17 cellular contexts compared by ENCODE assay signal in genomic region chr7:144820557-144820956, GRCh38. TPM values are rescaled to one million over a fixed set of nuclear protein-coding genes. Genes with fewer than 3 reads are reported as not detected.
DNase-seq lines count a peak whose midpoint lies in the region; ATAC-seq and TF ChIP-seq lines count a peak whose summit lies in the region.
"Had no signal": no experiment of that assay in that cellular context is flagged by ENCODE, and none has a peak within 500 bp of the region (broad histone marks: within the 10 kb centered on the region; RNA-seq: fewer than 3 reads in every experiment).

No MANE protein-coding gene starts in this region.

- CTCF ChIA-PET in CD4-positive, alpha-beta memory T cell (lab: Charles Lee; ENCODE audit: partially characterized antibody): interaction anchor here (1.1 to 8.6 kb wide), 4 partner anchors 8 to 32 kb away, joined by 3 to 83 read pairs (median 7); partner anchors contain the start of gene TPK1
- CTCF ChIA-PET in T-cell (lab: Charles Lee): interaction anchor here in 1 of 2 donors (1.2 kb wide), 1 partner anchor 12 kb away, joined by 3 read pairs; no protein-coding TSS in a partner anchor

- intact Hi-C loops in CD4-positive, alpha-beta memory T cell (cut with micrococcal nuclease): no loop called here

- TF ChIP-seq CTCF in gastroesophageal sphincter (IDR thresholded peaks at IDR 0.05): no peak

- H3K9me3 ChIP-seq in CD4-positive, alpha-beta memory T cell (ENCODE audit: control insufficient read depth in 1 of 2, low read length in 2 of 2): no peaks in the 10 kb centered on the region
- H3K9me3 ChIP-seq in gastroesophageal sphincter: no peaks in the 10 kb centered on the region
- H3K9me3 ChIP-seq: ascending aorta, left lung, thyroid gland had no signal

- H3K27me3 Mint-ChIP-seq in CD4-positive, alpha-beta memory T cell: no peaks in the 10 kb centered on the region
- no peaks in the 10 kb centered on the region for H3K27me3 Mint-ChIP-seq in T-cell
- no peaks in the 10 kb centered on the region for H3K27me3 Mint-ChIP-seq in effector memory CD8-positive, alpha-beta T cell

- peaks cover 0 to 10% of the 10 kb centered on the region in 2 donors for H3K36me3 Mint-ChIP-seq in CD4-positive, alpha-beta memory T cell
- peaks cover 9% of the 10 kb centered on the region for H3K36me3 Mint-ChIP-seq in T-cell
- peaks cover 4% of the 10 kb centered on the region for H3K36me3 Mint-ChIP-seq in effector memory CD8-positive, alpha-beta T cell (ENCODE audit: insufficient read depth)
- H3K36me3 Mint-ChIP-seq: WTC11 had no signal

- H3K36me3 ChIP-seq in CD4-positive, alpha-beta memory T cell (ENCODE audit: insufficient read depth, low read length): no peaks in the 10 kb centered on the region
- no peaks in the 10 kb centered on the region for H3K36me3 ChIP-seq in gastroesophageal sphincter
- H3K36me3 ChIP-seq: ascending aorta, thyroid gland had no signal

- peaks cover 61% of the 10 kb centered on the region for H3K4me1 ChIP-seq in CD4-positive, alpha-beta memory T cell (ENCODE audit: insufficient read depth, low read length)
- no peaks in the 10 kb centered on the region for H3K4me1 ChIP-seq in gastroesophageal sphincter
- H3K4me1 ChIP-seq: left lung had no signal

- ATAC-seq in GM18868 (IDR thresholded peaks at IDR 0.05; ENCODE audit: unreplicated experiment) (peak; percentile 11), T-cell (replicated peaks in 1 of 4) (peak in 2 of 4 experiments; percentile 27 to 52), HG03095 (IDR thresholded peaks at IDR 0.05; ENCODE audit: unreplicated experiment) (no peak), HG02973 (IDR thresholded peaks at IDR 0.05; ENCODE audit: unreplicated experiment) (no peak), gastroesophageal sphincter (no peak)
- ATAC-seq in effector memory CD8-positive, alpha-beta T cell (replicated peaks): peak; percentile 56
- ATAC-seq: left lung, WTC11 had no signal

- peak overlapping the region; percentile 54 for H3K27ac ChIP-seq in CD4-positive, alpha-beta memory T cell (ENCODE audit: low read depth, low read length)
- H3K27ac ChIP-seq in gastroesophageal sphincter: no peak overlapping the region
- H3K27ac ChIP-seq: ascending aorta, left lung, thyroid gland had no signal

- H3K4me3 ChIP-seq in CD4-positive, alpha-beta memory T cell (ENCODE audit: low read length in 2 of 2): no peak overlapping the region
- no peak overlapping the region for H3K4me3 ChIP-seq in gastroesophageal sphincter
- H3K4me3 ChIP-seq: ascending aorta, left lung, thyroid gland had no signal

- no peak for TF ChIP-seq EP300 in gastroesophageal sphincter (IDR thresholded peaks at IDR 0.05)

- no peak for TF ChIP-seq POLR2A in gastroesophageal sphincter (IDR thresholded peaks at IDR 0.05)

- DNase-seq in CD4-positive, alpha-beta memory T cell: peak; percentile 28 to 52 (median 30)
- DNase-seq in T-cell: no peak
- no peak for DNase-seq in effector memory CD8-positive, alpha-beta T cell
- no peak for DNase-seq in HUDEP-2 (lab: John Stamatoyannopoulos, UW; ENCODE audit: unreplicated experiment in 76 of 76)
- DNase-seq: left lung; NCI-H226; NK-92 treated with Interleukin-12 subunit alpha and Interleukin-12 subunit beta, amount 100 ng/mL, for 24 hours; posterior cingulate gyrus; stimulated activated CD4-positive, alpha-beta T cell treated with anti-CD3 and anti-CD28 coated beads, Interleukin-4, amount 100 ng/mL, for 1 hour; stimulated activated CD8-positive, alpha-beta memory T cell treated with anti-CD3 and anti-CD28 coated beads, Interleukin-4, amount 100 ng/mL, for 48 hours; thyroid gland had no signal

- peaks cover 59 to 86% (median 71%) of the 10 kb centered on the region in 4 donors for H3K4me1 Mint-ChIP-seq in CD4-positive, alpha-beta memory T cell
- peaks cover 74 to 88% (median 79%) of the 10 kb centered on the region in 3 donors for H3K4me1 Mint-ChIP-seq in T-cell
- peaks cover 29 to 36% of the 10 kb centered on the region in 2 donors for H3K4me1 Mint-ChIP-seq in effector memory CD8-positive, alpha-beta T cell (ENCODE audit: low read depth in 2 of 2)

- H3K27ac Mint-ChIP-seq in CD4-positive, alpha-beta memory T cell: peak overlapping the region; percentile 71 to 99 (median 90)
- peak overlapping the region; percentile 90 to 91 for H3K27ac Mint-ChIP-seq in T-cell
- peak overlapping the region; percentile 92 to 96 for H3K27ac Mint-ChIP-seq in effector memory CD8-positive, alpha-beta T cell
- H3K27ac Mint-ChIP-seq: WTC11 had no signal

- POLR2A ChIA-PET in CD4-positive, alpha-beta memory T cell (lab: Charles Lee; ENCODE audit: partially characterized antibody): interaction anchor here (1.2 to 12.3 kb wide), 3 partner anchors 8 to 14 kb away, joined by 4 to 409 read pairs (median 9); partner anchors contain the start of gene TPK1
- POLR2A ChIA-PET in T-cell (lab: Charles Lee): interaction anchor here (0.6 to 1.5 kb wide), 4 partner anchors 8 to 40 kb away, joined by 3 read pairs; no protein-coding TSS in a partner anchor

- H3K4me3 Mint-ChIP-seq in CD4-positive, alpha-beta memory T cell: peak overlapping the region in 7 of 8 donors; percentile 43 to 74 (median 63)
- H3K4me3 Mint-ChIP-seq in T-cell: peak overlapping the region in 1 of 3 donors; percentile 61
- peak overlapping the region in 1 of 2 donors; percentile 18 for H3K4me3 Mint-ChIP-seq in effector memory CD8-positive, alpha-beta T cell
- H3K4me3 Mint-ChIP-seq: WTC11 had no signal

- H3K27me3 ChIP-seq in CD4-positive, alpha-beta memory T cell (ENCODE audit: insufficient read depth, low read length): no peaks in the 10 kb centered on the region
- H3K27me3 ChIP-seq in gastroesophageal sphincter: no peaks in the 10 kb centered on the region
- H3K27me3 ChIP-seq: ascending aorta, left lung, thyroid gland had no signal

- H3K9me3 Mint-ChIP-seq in CD4-positive, alpha-beta memory T cell: no peaks in the 10 kb centered on the region
- no peaks in the 10 kb centered on the region for H3K9me3 Mint-ChIP-seq in T-cell
- no peaks in the 10 kb centered on the region for H3K9me3 Mint-ChIP-seq in effector memory CD8-positive, alpha-beta T cell
- H3K9me3 Mint-ChIP-seq: WTC11 had no signal

RNA-seq across cellular contexts. Expression of gene TPK1, which starts 15.3 kb away (rescaled TPM):
- 10 to 100 TPM; 26.7 to 30.7 TPM for total RNA-seq in CD4-positive, alpha-beta memory T cell
- 10 to 100 TPM; 25.2 to 28.9 TPM for polyA plus RNA-seq in CD4-positive, alpha-beta memory T cell
- 10 to 100 TPM; 19.1 to 31.6 (median 22.0) TPM for total RNA-seq in T-cell
- 10 to 100 TPM in 1 of 4 donors, 1 to 10 TPM in 3; 6.8 to 11.9 (median 8.5) TPM for total RNA-seq in gastroesophageal sphincter

Comparison
In these comparisons a context has a peak if more than half of its experiments do, and no peak if none do; other contexts are left out.
1. DNase-seq: peak in CD4-positive, alpha-beta memory T cell (5 of 5); none in T-cell (0 of 34), effector memory CD8-positive, alpha-beta T cell (0 of 3) and HUDEP-2 (0 of 76).
2. ATAC-seq: peak in GM18868 (single experiment) and effector memory CD8-positive, alpha-beta T cell (single experiment); none in HG03095 (single experiment), HG02973 (single experiment) and gastroesophageal sphincter (single experiment).
3. Peak in every context shown above with its lines, with median percentiles within 50 percentile points of each other: H3K27ac Mint-ChIP-seq.